ENCODE assay signal across 12 cellular contexts in genomic region chr20:40493071-40493470, GRCh38.
DNase-seq lines count a peak whose midpoint lies in the region; ATAC-seq and TF ChIP-seq lines count a peak whose summit lies in the region.
"Had no signal": no experiment of that assay in that cellular context is flagged by ENCODE, and none has a peak within 500 bp of the region (broad histone marks: within the 10 kb centered on the region; RNA-seq: fewer than 3 reads in every experiment).

No MANE protein-coding gene starts in this region.

- no peak for TF ChIP-seq CTCF in adrenal gland (IDR thresholded peaks at IDR 0.05)
- no peak for TF ChIP-seq CTCF in stomach (IDR thresholded peaks at IDR 0.05)
- TF ChIP-seq CTCF in spleen (IDR thresholded peaks at IDR 0.05 in 8 of 11, conservative IDR thresholded peaks at IDR 0.05 in 3 of 11) = no peak

- H3K27me3 ChIP-seq in adrenal gland (no peaks in the 10 kb centered on the region), stomach (no peaks in the 10 kb centered on the region), spleen (replicated peaks in 1 of 7) (no peaks in the 10 kb centered on the region)

- TF ChIP-seq EP300 in stomach (IDR thresholded peaks at IDR 0.05) = no peak

- WGBS in adrenal gland, 4 donors = 29 to 36% (median 31%) methylated on average over 4 of the region's 4 CpGs
- 43 to 63% (median 59%) methylated on average over 4 of the region's 4 CpGs for WGBS in stomach, 5 donors
- WGBS in spleen, 5 donors = 41 to 59% (median 50%) methylated on average over 4 of the region's 4 CpGs

- intact Hi-C loops in adrenal gland (cut with DNase I) (no loop called here), left cardiac atrium (cut with DNase I) (no loop called here), stomach (cut with DNase I; ENCODE audit: low total_unique reads) (no loop called here), spleen (cut with DNase I; ENCODE audit: low total_unique reads) (no loop called here)

- ATAC-seq in left cardiac atrium (peak in 1 of 2 donors; percentile 59), HG03378 (IDR thresholded peaks at IDR 0.05; ENCODE audit: unreplicated experiment) (no peak)
- ATAC-seq: activated CD4-positive, alpha-beta T cell treated with anti-CD3 and anti-CD28 coated beads for 36 hours; T-cell had no signal

- TF ChIP-seq POLR2A in adrenal gland (IDR thresholded peaks at IDR 0.05) = no peak
- TF ChIP-seq POLR2A in stomach (IDR thresholded peaks at IDR 0.05) = no peak
- TF ChIP-seq POLR2A in spleen (IDR thresholded peaks at IDR 0.05) = no peak

- peak overlapping the region in 1 of 5 donors; percentile 61 for H3K27ac ChIP-seq in adrenal gland
- H3K27ac ChIP-seq in stomach = peak overlapping the region in 1 of 5 donors; percentile 71
- H3K27ac ChIP-seq in caudate nucleus (ENCODE audit: low read depth, low read length) = no peak overlapping the region
- H3K27ac ChIP-seq in spleen = peak overlapping the region in 4 of 8 donors; percentile 80 to 91 (median 84)

- H3K4me1 ChIP-seq in adrenal gland (replicated peaks in 1 of 2) = peaks cover 0 to 6% of the 10 kb centered on the region in 2 donors
- no peaks in the 10 kb centered on the region for H3K4me1 ChIP-seq in stomach
- H3K4me1 ChIP-seq in spleen = peaks cover 0 to 53% (median 22%) of the 10 kb centered on the region in 6 donors

- H3K36me3 ChIP-seq in adrenal gland (replicated peaks in 1 of 2) (no peaks in the 10 kb centered on the region), stomach (no peaks in the 10 kb centered on the region), spleen (no peaks in the 10 kb centered on the region)

- no peak overlapping the region for H3K4me3 ChIP-seq in adrenal gland
- no peak overlapping the region for H3K4me3 ChIP-seq in stomach
- H3K4me3 ChIP-seq in spleen = no peak overlapping the region

- H3K9me3 ChIP-seq in adrenal gland (replicated peaks in 1 of 3) = no peaks in the 10 kb centered on the region
- no peaks in the 10 kb centered on the region for H3K9me3 ChIP-seq in stomach
- H3K9me3 ChIP-seq in spleen = no peaks in the 10 kb centered on the region

- DNase-seq in GM04504 (ENCODE audit: low read depth) (peak; percentile 69), adrenal gland (peak in 6 of 7 donors; percentile 50 to 78 (median 71)), left cardiac atrium (peak; percentile 68), stomach (peak; percentile 32), NCI-H187 (lab: John Stamatoyannopoulos, UW) (no peak), caudate nucleus (lab: John Stamatoyannopoulos, UW) (no peak), spleen (no peak)
- DNase-seq: activated CD4-positive, alpha-beta T cell treated with anti-CD3 and anti-CD28 coated beads for 36 hours; NCI-H1436 treated with DMSO at 0.1 percent for 48 hours; stimulated activated CD4-positive, alpha-beta T cell treated with anti-CD3 and anti-CD28 coated beads, Interleukin-4, amount 100 ng/mL, for 24 hours; T-cell had no signal

Comparison
In these comparisons a context has a peak if more than half of its experiments do, and no peak if none do; other contexts are left out.
1. DNase-seq: peak in GM04504 (single experiment), adrenal gland (6 of 7), left cardiac atrium (single experiment) and stomach (single experiment); none in NCI-H187 (0 of 2), caudate nucleus (0 of 61) and spleen (single experiment).